7 cellular contexts compared by ENCODE assay signal in the genomic region with DNA sequence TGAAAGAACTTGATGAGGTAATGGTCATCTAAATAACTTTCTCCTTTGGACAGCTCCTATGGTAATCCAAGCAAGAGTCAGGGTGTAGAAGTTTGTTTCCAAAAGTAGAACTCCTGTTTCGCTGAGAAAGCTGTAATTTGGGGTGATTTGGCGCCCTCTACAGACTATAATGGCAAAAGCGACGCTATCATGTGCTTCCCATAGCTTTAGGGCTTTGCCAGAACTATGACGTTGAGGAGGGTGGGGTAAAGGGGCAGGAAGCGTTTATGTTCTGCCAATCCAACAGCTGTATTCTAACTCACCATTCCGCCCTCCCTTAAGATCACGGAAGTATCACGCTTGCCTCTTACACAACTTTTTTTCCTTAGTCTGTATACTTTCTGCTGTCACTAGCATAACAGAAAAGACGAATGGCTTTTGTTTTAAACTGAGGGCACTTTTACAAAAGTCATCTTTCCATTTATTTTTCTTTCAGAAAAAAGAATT. TPM values are rescaled to one million over a fixed set of nuclear protein-coding genes. Genes with fewer than 3 reads are reported as not detected.
DNase-seq lines count a peak whose midpoint lies in the region; ATAC-seq and TF ChIP-seq lines count a peak whose summit lies in the region.

A gene with protein sequence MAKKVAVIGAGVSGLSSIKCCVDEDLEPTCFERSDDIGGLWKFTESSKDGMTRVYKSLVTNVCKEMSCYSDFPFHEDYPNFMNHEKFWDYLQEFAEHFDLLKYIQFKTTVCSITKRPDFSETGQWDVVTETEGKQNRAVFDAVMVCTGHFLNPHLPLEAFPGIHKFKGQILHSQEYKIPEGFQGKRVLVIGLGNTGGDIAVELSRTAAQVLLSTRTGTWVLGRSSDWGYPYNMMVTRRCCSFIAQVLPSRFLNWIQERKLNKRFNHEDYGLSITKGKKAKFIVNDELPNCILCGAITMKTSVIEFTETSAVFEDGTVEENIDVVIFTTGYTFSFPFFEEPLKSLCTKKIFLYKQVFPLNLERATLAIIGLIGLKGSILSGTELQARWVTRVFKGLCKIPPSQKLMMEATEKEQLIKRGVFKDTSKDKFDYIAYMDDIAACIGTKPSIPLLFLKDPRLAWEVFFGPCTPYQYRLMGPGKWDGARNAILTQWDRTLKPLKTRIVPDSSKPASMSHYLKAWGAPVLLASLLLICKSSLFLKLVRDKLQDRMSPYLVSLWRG (plus strand): TSS at position 349 of the 486 bp plus-strand sequence. CDS start 5,643 bp downstream, outside the sequence.

- DNase-seq in NCI-H1694 treated with DMSO at 0.1 percent for 48 hours (lab: John Stamatoyannopoulos, UW) (peak; percentile 69), T-helper 17 cell (peak; percentile 36 to 63 (median 58)), astrocyte of the cerebellum (ENCODE audit: low read depth) (peak; percentile 99), hippocampal formation (lab: John Stamatoyannopoulos, UW) (peak; percentile 75 to 93), sciatic nerve (ENCODE audit: low spot score) (peak; percentile 89)

- no peaks in the 10 kb centered on the region for H3K27me3 Mint-ChIP-seq in T-helper 17 cell

- peaks cover 8% of the 10 kb centered on the region for H3K4me1 Mint-ChIP-seq in T-helper 17 cell

- intact Hi-C loops in sciatic nerve (cut with DNase I), result no loop called here

- peak; percentile 84 for TF ChIP-seq CTCF in astrocyte of the cerebellum (IDR thresholded peaks at IDR 0.05; ENCODE audit: low read depth, low read length, missing control alignments)

- peak within 1 kb of the TSS; percentile 83 for H3K27ac Mint-ChIP-seq in T-helper 17 cell

- peak within 1 kb of the TSS; percentile 29 for H3K4me3 ChIP-seq in astrocyte of the cerebellum (ENCODE audit: low read depth, low read length)

- no peaks in the 10 kb centered on the region for H3K36me3 Mint-ChIP-seq in T-helper 17 cell (ENCODE audit: low read depth)

- ATAC-seq in GM18502 (IDR thresholded peaks at IDR 0.05; ENCODE audit: poor library complexity, unreplicated experiment) (peak; percentile 100), HG02943 (IDR thresholded peaks at IDR 0.05; ENCODE audit: low read depth, unreplicated experiment) (peak; percentile 100), T-helper 17 cell (peak; percentile 100), sciatic nerve (peak; percentile 100)

- H3K9me3 ChIP-seq in T-helper 17 cell (ENCODE audit: control insufficient read depth, low read length, poor library complexity, severe bottlenecking), result no peaks in the 10 kb centered on the region

- in situ Hi-C loops in astrocyte of the cerebellum (cut with HindIII; ENCODE audit: low sequenced_read_pairs), result no loop called here

- H3K4me3 Mint-ChIP-seq in T-helper 17 cell, result peak within 1 kb of the TSS; percentile 73

RNA-seq across cellular contexts. Expression of the gene that starts here (rescaled TPM):
- total RNA-seq in T-helper 17 cell, result 1 to 10 TPM; 1.3 to 1.5 TPM
- 4.9 TPM for total RNA-seq in sciatic nerve

Comparison
In these comparisons a context has a peak if more than half of its experiments do, and no peak if none do; other contexts are left out.
1. Peak in every context shown above with its lines: DNase-seq, ATAC-seq and H3K4me3 ChIP-seq.